ENCODE assay signal across 10 cellular contexts in genomic region chr19:18790566-18791314, GRCh38. TPM values are rescaled to one million over a fixed set of nuclear protein-coding genes. Genes with fewer than 3 reads are reported as not detected.
A peak's percentile ranks its signal among the peaks of the same experiment; 100 is the strongest.
DNase-seq lines count a peak whose midpoint lies in the region; ATAC-seq and TF ChIP-seq lines count a peak whose summit lies in the region.
"Had no signal": no experiment of that assay in that cellular context is flagged by ENCODE, and none has a peak within 500 bp of the region (broad histone marks: within the 10 kb centered on the region; RNA-seq: fewer than 3 reads in every experiment).

COMP (minus strand) TSS chr19:18791305; CDS start chr19:18791269, 36 bp downstream.

- peaks cover 41 to 46% of the 10 kb centered on the region in 2 donors for H3K27me3 ChIP-seq in right atrium auricular region
- H3K27me3 ChIP-seq in mammary epithelial cell (ENCODE audit: insufficient read depth, low read length) = peaks cover 30% of the 10 kb centered on the region
- H3K27me3 ChIP-seq in muscle layer of duodenum (ENCODE audit: low read depth, low read length) = peaks cover 36% of the 10 kb centered on the region

- no peaks in the 10 kb centered on the region for H3K79me2 ChIP-seq in mammary epithelial cell (ENCODE audit: insufficient read depth, low read length)

- no peak for ATAC-seq in Right ventricle myocardium inferior
- ATAC-seq in GM21390 (IDR thresholded peaks at IDR 0.05; ENCODE audit: unreplicated experiment) = no peak
- ATAC-seq in GM19324 (IDR thresholded peaks at IDR 0.05; ENCODE audit: low FRiP score, unreplicated experiment) = no peak

- peaks cover 0 to 57% of the 10 kb centered on the region in 2 donors for H3K4me1 ChIP-seq in right atrium auricular region
- H3K4me1 ChIP-seq in mammary epithelial cell (ENCODE audit: insufficient read depth, low read length) = peaks cover 5% of the 10 kb centered on the region
- H3K4me1 ChIP-seq in muscle layer of duodenum (ENCODE audit: control insufficient read depth in 1 of 2, insufficient read depth in 2 of 2, low read length in 2 of 2) = peaks cover 0 to 26% of the 10 kb centered on the region in 2 donors
- H3K4me1 ChIP-seq in urinary bladder (ENCODE audit: insufficient read depth) = peaks cover 3% of the 10 kb centered on the region

- H2AFZ ChIP-seq in mammary epithelial cell (ENCODE audit: low read depth, low read length) = peak within 1 kb of the TSS; percentile 25

- H3K9me3 ChIP-seq in right atrium auricular region = no peaks in the 10 kb centered on the region
- no peaks in the 10 kb centered on the region for H3K9me3 ChIP-seq in mammary epithelial cell (replicated peaks; ENCODE audit: insufficient read depth, low read length)
- no peaks in the 10 kb centered on the region for H3K9me3 ChIP-seq in muscle layer of duodenum (ENCODE audit: control insufficient read depth in 1 of 2, low read length in 2 of 2)

- TF ChIP-seq CTCF in right atrium auricular region (IDR thresholded peaks at IDR 0.05) (no peak), mammary epithelial cell (conservative IDR thresholded peaks at IDR 0.05 in 1 of 2, IDR thresholded peaks at IDR 0.05 in 1 of 2; ENCODE audit: extremely low read depth in 1 of 2, insufficient read depth in 1 of 2, low read depth in 1 of 2, low read length in 2 of 2) (no peak)

- CTCF ChIA-PET in mammary epithelial cell (lab: Charles Lee; ENCODE audit: low non-redundant PET) = no interaction called here

- H3K4me3 ChIP-seq in right atrium auricular region (peak within 1 kb of the TSS in 1 of 2 donors; percentile 41), mammary epithelial cell (replicated peaks in 1 of 3; ENCODE audit: insufficient read depth in 1 of 3, low read depth in 2 of 3, low read length in 3 of 3) (no peak within 1 kb of the TSS), muscle layer of duodenum (ENCODE audit: low read depth in 1 of 2, low read length in 2 of 2) (peak within 1 kb of the TSS; percentile 11 to 40), urinary bladder (ENCODE audit: low read depth, low read length) (peak within 1 kb of the TSS; percentile 23)

- H3K9ac ChIP-seq in mammary epithelial cell (ENCODE audit: insufficient read depth, low read length) = no peak within 1 kb of the TSS

- dilution Hi-C loops in mammary epithelial cell (cut with HindIII; ENCODE audit: low sequenced_read_pairs) = no loop called here

- 7% methylated on average over 10 of the region's 61 CpGs for WGBS in mammary epithelial cell (ENCODE audit: low coverage, missing lambda C conversion rate)
- WGBS in urinary bladder = 2% methylated on average over 61 of the region's 61 CpGs

- intact Hi-C loops in Right ventricle myocardium inferior (cut with DNase I) = no loop called here
- intact Hi-C loops in mammary epithelial cell (cut with micrococcal nuclease) = no loop called here

- H3K36me3 ChIP-seq in right atrium auricular region (no peaks in the 10 kb centered on the region), mammary epithelial cell (ENCODE audit: insufficient read depth, low read length) (no peaks in the 10 kb centered on the region), muscle layer of duodenum (ENCODE audit: control insufficient read depth in 1 of 2, insufficient read depth in 2 of 2, low read length in 2 of 2) (no peaks in the 10 kb centered on the region), urinary bladder (ENCODE audit: insufficient read depth) (no peaks in the 10 kb centered on the region)

- in situ Hi-C loops in mammary epithelial cell (cut with MboI; ENCODE audit: low sequenced_read_pairs in 2 of 2) = no loop called here

- H4K20me1 ChIP-seq in mammary epithelial cell (ENCODE audit: insufficient read depth, low read length) = no peaks in the 10 kb centered on the region

- peak; percentile 64 for DNase-seq in Right ventricle myocardium inferior (ENCODE audit: missing footprints)
- no peak for DNase-seq in right atrium auricular region (ENCODE audit: low spot score)
- no peak for DNase-seq in mammary epithelial cell
- DNase-seq in COLO829 (ENCODE audit: low spot score) = no peak
- DNase-seq: DND-41 had no signal

- peak within 1 kb of the TSS; percentile 12 for H3K4me2 ChIP-seq in mammary epithelial cell (ENCODE audit: insufficient read depth, low read depth, low read length)

- no TSS peak for BruUV-seq in mammary epithelial cell (replicated peaks; lab: Mats Ljungman, UMichigan)

- no peak within 1 kb of the TSS for H3K27ac ChIP-seq in right atrium auricular region
- no peak within 1 kb of the TSS for H3K27ac ChIP-seq in mammary epithelial cell (ENCODE audit: insufficient read depth, low read depth, low read length)
- no peak within 1 kb of the TSS for H3K27ac ChIP-seq in muscle layer of duodenum (ENCODE audit: low read length)
- no peak within 1 kb of the TSS for H3K27ac ChIP-seq in urinary bladder (ENCODE audit: low read depth)

RNA-seq across cellular contexts. Expression of gene COMP, which starts in this region (rescaled TPM):
- total RNA-seq in Right ventricle myocardium inferior (not detected), right atrium auricular region (10 to 100 TPM in 1 of 2 donors, 1 to 10 TPM in 1; 7.8 to 12.5 TPM), mammary epithelial cell (1 to 10 TPM in 1 of 2 donors, not detected in 1; 1.2 TPM), urinary bladder (0.90 TPM)
- polyA plus RNA-seq in mammary epithelial cell (not detected), urinary bladder (25.0 TPM)
- polyA minus RNA-seq in mammary epithelial cell = not detected
- polyA plus RNA-seq: keratinocyte had no signal

Comparison
In these comparisons a context has a peak if more than half of its experiments do, and no peak if none do; other contexts are left out.
1. RNA of gene COMP (polyA plus RNA-seq): 25.0 TPM in urinary bladder (single experiment); not detected in mammary epithelial cell (single experiment); every median in the first group is over 10 times any median in the second.
2. Peak in DNase-seq in Right ventricle myocardium inferior; RNA of the gene not detected or under 1 TPM.
3. H3K4me3 ChIP-seq: peak in muscle layer of duodenum (2 of 2) and urinary bladder (single experiment); none in mammary epithelial cell (0 of 3).